Comparison of ENCODE assay signal across 1 cellular context in the genomic region with DNA sequence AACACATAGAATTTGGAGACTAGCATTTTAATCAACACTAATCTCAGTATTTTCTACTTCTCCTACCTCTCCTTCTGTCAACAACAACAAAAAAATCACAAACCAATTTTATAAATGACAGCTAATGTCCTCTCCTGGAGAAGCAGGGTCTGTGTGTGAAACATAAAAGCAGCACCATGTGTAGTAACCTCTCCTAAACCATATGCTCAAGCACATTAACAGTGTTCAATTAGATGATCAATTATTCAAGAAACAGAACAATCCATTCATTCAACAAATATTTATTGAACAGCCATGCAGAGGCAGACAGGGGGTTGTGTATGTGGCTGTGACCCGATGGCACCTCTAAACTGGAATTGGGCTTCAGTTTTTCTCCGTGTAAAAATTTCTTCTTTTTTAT.
TF ChIP-seq lines count a peak whose summit lies in the region.

No MANE protein-coding gene starts in this region.

TF ChIP-seq in GM23338, 12 proteins besides CTCF, POLR2A, EP300 and RAD21 (continued from another document):
- TF ChIP-seq, protein P1, sequence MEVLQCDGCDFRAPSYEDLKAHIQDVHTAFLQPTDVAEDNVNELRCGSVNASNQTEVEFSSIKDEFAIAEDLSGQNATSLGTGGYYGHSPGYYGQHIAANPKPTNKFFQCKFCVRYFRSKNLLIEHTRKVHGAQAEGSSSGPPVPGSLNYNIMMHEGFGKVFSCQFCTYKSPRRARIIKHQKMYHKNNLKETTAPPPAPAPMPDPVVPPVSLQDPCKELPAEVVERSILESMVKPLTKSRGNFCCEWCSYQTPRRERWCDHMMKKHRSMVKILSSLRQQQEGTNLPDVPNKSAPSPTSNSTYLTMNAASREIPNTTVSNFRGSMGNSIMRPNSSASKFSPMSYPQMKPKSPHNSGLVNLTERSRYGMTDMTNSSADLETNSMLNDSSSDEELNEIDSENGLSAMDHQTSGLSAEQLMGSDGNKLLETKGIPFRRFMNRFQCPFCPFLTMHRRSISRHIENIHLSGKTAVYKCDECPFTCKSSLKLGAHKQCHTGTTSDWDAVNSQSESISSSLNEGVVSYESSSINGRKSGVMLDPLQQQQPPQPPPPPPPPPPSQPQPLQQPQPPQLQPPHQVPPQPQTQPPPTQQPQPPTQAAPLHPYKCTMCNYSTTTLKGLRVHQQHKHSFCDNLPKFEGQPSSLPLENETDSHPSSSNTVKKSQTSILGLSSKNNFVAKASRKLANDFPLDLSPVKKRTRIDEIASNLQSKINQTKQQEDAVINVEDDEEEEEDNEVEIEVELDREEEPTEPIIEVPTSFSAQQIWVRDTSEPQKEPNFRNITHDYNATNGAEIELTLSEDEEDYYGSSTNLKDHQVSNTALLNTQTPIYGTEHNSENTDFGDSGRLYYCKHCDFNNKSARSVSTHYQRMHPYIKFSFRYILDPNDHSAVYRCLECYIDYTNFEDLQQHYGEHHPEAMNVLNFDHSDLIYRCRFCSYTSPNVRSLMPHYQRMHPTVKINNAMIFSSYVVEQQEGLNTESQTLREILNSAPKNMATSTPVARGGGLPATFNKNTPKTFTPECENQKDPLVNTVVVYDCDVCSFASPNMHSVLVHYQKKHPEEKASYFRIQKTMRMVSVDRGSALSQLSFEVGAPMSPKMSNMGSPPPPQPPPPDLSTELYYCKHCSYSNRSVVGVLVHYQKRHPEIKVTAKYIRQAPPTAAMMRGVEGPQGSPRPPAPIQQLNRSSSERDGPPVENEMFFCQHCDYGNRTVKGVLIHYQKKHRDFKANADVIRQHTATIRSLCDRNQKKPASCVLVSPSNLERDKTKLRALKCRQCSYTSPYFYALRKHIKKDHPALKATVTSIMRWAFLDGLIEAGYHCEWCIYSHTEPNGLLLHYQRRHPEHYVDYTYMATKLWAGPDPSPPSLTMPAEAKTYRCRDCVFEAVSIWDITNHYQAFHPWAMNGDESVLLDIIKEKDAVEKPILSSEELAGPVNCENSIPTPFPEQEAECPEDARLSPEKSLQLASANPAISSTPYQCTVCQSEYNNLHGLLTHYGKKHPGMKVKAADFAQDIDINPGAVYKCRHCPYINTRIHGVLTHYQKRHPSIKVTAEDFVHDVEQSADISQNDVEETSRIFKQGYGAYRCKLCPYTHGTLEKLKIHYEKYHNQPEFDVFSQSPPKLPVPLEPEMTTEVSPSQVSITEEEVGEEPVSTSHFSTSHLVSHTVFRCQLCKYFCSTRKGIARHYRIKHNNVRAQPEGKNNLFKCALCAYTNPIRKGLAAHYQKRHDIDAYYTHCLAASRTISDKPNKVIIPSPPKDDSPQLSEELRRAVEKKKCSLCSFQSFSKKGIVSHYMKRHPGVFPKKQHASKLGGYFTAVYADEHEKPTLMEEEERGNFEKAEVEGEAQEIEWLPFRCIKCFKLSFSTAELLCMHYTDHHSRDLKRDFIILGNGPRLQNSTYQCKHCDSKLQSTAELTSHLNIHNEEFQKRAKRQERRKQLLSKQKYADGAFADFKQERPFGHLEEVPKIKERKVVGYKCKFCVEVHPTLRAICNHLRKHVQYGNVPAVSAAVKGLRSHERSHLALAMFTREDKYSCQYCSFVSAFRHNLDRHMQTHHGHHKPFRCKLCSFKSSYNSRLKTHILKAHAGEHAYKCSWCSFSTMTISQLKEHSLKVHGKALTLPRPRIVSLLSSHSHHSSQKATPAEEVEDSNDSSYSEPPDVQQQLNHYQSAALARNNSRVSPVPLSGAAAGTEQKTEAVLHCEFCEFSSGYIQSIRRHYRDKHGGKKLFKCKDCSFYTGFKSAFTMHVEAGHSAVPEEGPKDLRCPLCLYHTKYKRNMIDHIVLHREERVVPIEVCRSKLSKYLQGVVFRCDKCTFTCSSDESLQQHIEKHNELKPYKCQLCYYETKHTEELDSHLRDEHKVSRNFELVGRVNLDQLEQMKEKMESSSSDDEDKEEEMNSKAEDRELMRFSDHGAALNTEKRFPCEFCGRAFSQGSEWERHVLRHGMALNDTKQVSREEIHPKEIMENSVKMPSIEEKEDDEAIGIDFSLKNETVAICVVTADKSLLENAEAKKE (CRISPR knock-in tag; IDR thresholded peaks at IDR 0.05), result no peak
- no peak for TF ChIP-seq ZNF114 (CRISPR knock-in tag; IDR thresholded peaks at IDR 0.05)
